10 cellular contexts compared by ENCODE assay signal in genomic region chr1:226733309-226733708, GRCh38. TPM values are rescaled to one million over a fixed set of nuclear protein-coding genes. Genes with fewer than 3 reads are reported as not detected.
DNase-seq lines count a peak whose midpoint lies in the region; ATAC-seq, FAIRE-seq and TF ChIP-seq lines count a peak whose summit lies in the region.
"Had no signal": no experiment of that assay in that cellular context is flagged by ENCODE, and none has a peak within 500 bp of the region (broad histone marks: within the 10 kb centered on the region; RNA-seq: fewer than 3 reads in every experiment).

No MANE protein-coding gene starts in this region.

- no peak for ATAC-seq in lower lobe of right lung
- ATAC-seq in thoracic aorta (ENCODE audit: insufficient number of reproducible peaks, low FRiP score, low read depth): no peak

- peak overlapping the region; percentile 93 for H3K4me3 Mint-ChIP-seq in activated T-cell treated with anti-CD3 and anti-CD28 coated beads, Interleukin-2, amount 50 U/mL, for 24 hours
- H3K4me3 Mint-ChIP-seq in activated T-helper 2 cell treated with anti-CD3 and anti-CD28 coated beads, Interferon-gamma antibody, Interleukin-2, Interleukin-4, amounts not matched to agents 10 μg/mL and 5 μg/mL and 100 μg/mL, durations not matched to agents 14 hours and 24 hours and 36 hours (ENCODE audit: low read depth): peak overlapping the region; percentile 93

- H3K4me1 ChIP-seq in lower lobe of right lung: peaks cover 83% of the 10 kb centered on the region
- H3K4me1 ChIP-seq in thoracic aorta (ENCODE audit: control insufficient read depth in 1 of 2, low read depth in 2 of 2): peaks cover 21 to 65% of the 10 kb centered on the region in 2 donors

- H3K36me3 Mint-ChIP-seq in activated T-cell treated with anti-CD3 and anti-CD28 coated beads, Interleukin-2, amount 50 U/mL, for 24 hours (ENCODE audit: low read depth): peaks cover 91% of the 10 kb centered on the region
- peaks cover 77% of the 10 kb centered on the region for H3K36me3 Mint-ChIP-seq in activated T-helper 2 cell treated with anti-CD3 and anti-CD28 coated beads, Interferon-gamma antibody, Interleukin-2, Interleukin-4, amounts not matched to agents 10 μg/mL and 5 μg/mL and 100 μg/mL, durations not matched to agents 14 hours and 24 hours and 36 hours (ENCODE audit: low read depth)

- no peaks in the 10 kb centered on the region for H3K27me3 ChIP-seq in lower lobe of right lung (ENCODE audit: low read depth)
- H3K27me3 ChIP-seq in thoracic aorta (replicated peaks; ENCODE audit: insufficient read depth): no peaks in the 10 kb centered on the region

- no peak for TF ChIP-seq CTCF in lower lobe of right lung (IDR thresholded peaks at IDR 0.05)
- TF ChIP-seq CTCF in thoracic aorta (IDR thresholded peaks at IDR 0.05): no peak

- peaks cover 78% of the 10 kb centered on the region for H3K4me1 Mint-ChIP-seq in activated T-cell treated with anti-CD3 and anti-CD28 coated beads, Interleukin-2, amount 50 U/mL, for 24 hours (ENCODE audit: low read depth)
- H3K4me1 Mint-ChIP-seq in activated T-helper 2 cell treated with anti-CD3 and anti-CD28 coated beads, Interferon-gamma antibody, Interleukin-2, Interleukin-4, amounts not matched to agents 10 μg/mL and 5 μg/mL and 100 μg/mL, durations not matched to agents 14 hours and 24 hours and 36 hours (ENCODE audit: low read depth): peaks cover 73% of the 10 kb centered on the region

- peak; percentile 39 for DNase-seq in activated T-cell treated with anti-CD3 and anti-CD28 coated beads, Interleukin-2, amount 50 U/mL, for 24 hours
- DNase-seq in activated T-cell treated with anti-CD3 and anti-CD28 coated beads for 4 hours (no peak), lower lobe of right lung (no peak), thoracic aorta (ENCODE audit: low spot score) (no peak), urothelium cell line (ENCODE audit: low spot score) (no peak), NCI-H146 treated with DMSO at 0.1 percent for 48 hours (lab: John Stamatoyannopoulos, UW; ENCODE audit: unreplicated experiment) (no peak), DMS 273 treated with DMSO at 0.1 percent for 48 hours (lab: John Stamatoyannopoulos, UW) (no peak)
- DNase-seq in activated T-helper 2 cell treated with anti-CD3 and anti-CD28 coated beads, Interferon-gamma antibody, Interleukin-2, Interleukin-4, amounts not matched to agents 10 μg/mL and 5 μg/mL and 100 μg/mL, durations not matched to agents 14 hours and 24 hours and 36 hours (ENCODE audit: low spot score): no peak
- DNase-seq: NCI-H1436 treated with DMSO at 0.1 percent for 48 hours, SHP77 had no signal

- FAIRE-seq in urothelium cell line (lab: Jason Lieb, UNC): no peak

- H3K9me3 ChIP-seq in lower lobe of right lung: no peaks in the 10 kb centered on the region
- no peaks in the 10 kb centered on the region for H3K9me3 ChIP-seq in thoracic aorta

- H3K27ac ChIP-seq in lower lobe of right lung (no peak overlapping the region), thoracic aorta (no peak overlapping the region)

- peaks cover 39% of the 10 kb centered on the region for H3K36me3 ChIP-seq in lower lobe of right lung
- no peaks in the 10 kb centered on the region for H3K36me3 ChIP-seq in thoracic aorta

- H3K27me3 Mint-ChIP-seq in activated T-cell treated with anti-CD3 and anti-CD28 coated beads, Interleukin-2, amount 50 U/mL, for 24 hours: no peaks in the 10 kb centered on the region
- no peaks in the 10 kb centered on the region for H3K27me3 Mint-ChIP-seq in activated T-helper 2 cell treated with anti-CD3 and anti-CD28 coated beads, Interferon-gamma antibody, Interleukin-2, Interleukin-4, amounts not matched to agents 10 μg/mL and 5 μg/mL and 100 μg/mL, durations not matched to agents 14 hours and 24 hours and 36 hours (ENCODE audit: low read depth)

- intact Hi-C loops in activated T-helper 2 cell treated with anti-CD3 and anti-CD28 coated beads, Interferon-gamma antibody, Interleukin-2, Interleukin-4, amounts not matched to agents 10 μg/mL and 5 μg/mL and 100 μg/mL, durations not matched to agents 14 hours and 24 hours and 36 hours (cut with micrococcal nuclease): loop anchor here (2.0 kb wide), 1 partner anchor 57 kb away; no protein-coding TSS in a partner anchor
- intact Hi-C loops in lower lobe of right lung (cut with DNase I): no loop called here

- no peaks in the 10 kb centered on the region for H3K9me3 Mint-ChIP-seq in activated T-cell treated with anti-CD3 and anti-CD28 coated beads, Interleukin-2, amount 50 U/mL, for 24 hours
- no peaks in the 10 kb centered on the region for H3K9me3 Mint-ChIP-seq in activated T-helper 2 cell treated with anti-CD3 and anti-CD28 coated beads, Interferon-gamma antibody, Interleukin-2, Interleukin-4, amounts not matched to agents 10 μg/mL and 5 μg/mL and 100 μg/mL, durations not matched to agents 14 hours and 24 hours and 36 hours

- H3K4me3 ChIP-seq in lower lobe of right lung (peak overlapping the region; percentile 98), thoracic aorta (peak overlapping the region; percentile 28)

- peak overlapping the region; percentile 97 for H3K27ac Mint-ChIP-seq in activated T-cell treated with anti-CD3 and anti-CD28 coated beads, Interleukin-2, amount 50 U/mL, for 24 hours
- peak overlapping the region; percentile 42 for H3K27ac Mint-ChIP-seq in activated T-helper 2 cell treated with anti-CD3 and anti-CD28 coated beads, Interferon-gamma antibody, Interleukin-2, Interleukin-4, amounts not matched to agents 10 μg/mL and 5 μg/mL and 100 μg/mL, durations not matched to agents 14 hours and 24 hours and 36 hours

RNA-seq across cellular contexts. Expression of gene ITPKB, which starts 5.8 kb away (rescaled TPM):
- 27.6 and 30.0 TPM in 2 replicates for total RNA-seq in activated T-helper 2 cell treated with anti-CD3 and anti-CD28 coated beads, Interferon-gamma antibody, Interleukin-2, Interleukin-4, amounts not matched to agents 10 μg/mL and 5 μg/mL and 100 μg/mL, durations not matched to agents 14 hours and 24 hours and 36 hours
- total RNA-seq in lower lobe of right lung (42.3 TPM), thoracic aorta (10 to 100 TPM; 26.9 to 28.4 TPM)
